20 cellular contexts compared by ENCODE assay signal in genomic region chr2:172229125-172229524, GRCh38.
DNase-seq lines count a peak whose midpoint lies in the region; ATAC-seq and TF ChIP-seq lines count a peak whose summit lies in the region.
"Had no signal": no experiment of that assay in that cellular context is flagged by ENCODE, and none has a peak within 500 bp of the region (broad histone marks: within the 10 kb centered on the region; RNA-seq: fewer than 3 reads in every experiment).

No MANE protein-coding gene starts in this region.

- no peak overlapping the region for H3K4ac ChIP-seq in trophoblast cell (ENCODE audit: low read depth, low read length)

- no peak overlapping the region for H3K9ac ChIP-seq in trophoblast cell (ENCODE audit: low read length)
- H3K9ac ChIP-seq: BLaER1 had no signal

- no peaks in the 10 kb centered on the region for H3K9me3 Mint-ChIP-seq in MCF 10A (ENCODE audit: unreplicated experiment)
- H3K9me3 Mint-ChIP-seq in activated naive CD8-positive, alpha-beta T cell treated with anti-CD3 and anti-CD28 coated beads, Interleukin-2, amount 50 U/mL, for 24 hours, result no peaks in the 10 kb centered on the region
- H3K9me3 Mint-ChIP-seq: CD8-positive, alpha-beta T cell; GM23338; IgD-negative memory B cell had no signal

- no peaks in the 10 kb centered on the region for H3K79me1 ChIP-seq in trophoblast cell (ENCODE audit: low read length)

- no peaks in the 10 kb centered on the region for H3K27me3 Mint-ChIP-seq in MCF 10A (ENCODE audit: insufficient read depth, unreplicated experiment)
- peaks cover 13% of the 10 kb centered on the region for H3K27me3 Mint-ChIP-seq in activated naive CD8-positive, alpha-beta T cell treated with anti-CD3 and anti-CD28 coated beads, Interleukin-2, amount 50 U/mL, for 24 hours

- no peak overlapping the region for H2AK5ac ChIP-seq in trophoblast cell (ENCODE audit: low read length)

- no peak overlapping the region for H4K12ac ChIP-seq in trophoblast cell (ENCODE audit: low read depth, low read length)

- H3K4me1 ChIP-seq in trophoblast cell (ENCODE audit: control insufficient read depth in 1 of 2, insufficient read depth in 2 of 2, low read length in 2 of 2), result peaks cover 13 to 14% of the 10 kb centered on the region in 2 experiments
- H3K4me1 ChIP-seq: BLaER1 had no signal

- H3K4me3 ChIP-seq in skin epidermis (no peak overlapping the region), trophoblast cell (ENCODE audit: low read depth, low read length) (no peak overlapping the region)
- H3K4me3 ChIP-seq: BLaER1, GM12878, GM23338 had no signal

- H3K23ac ChIP-seq in trophoblast cell (ENCODE audit: low read length), result no peak overlapping the region

- no peak overlapping the region for H4K91ac ChIP-seq in trophoblast cell (ENCODE audit: low read depth, low read length)

- H3K27ac Mint-ChIP-seq in MCF 10A (ENCODE audit: low read depth, unreplicated experiment), result peak overlapping the region; percentile 96
- no peak overlapping the region for H3K27ac Mint-ChIP-seq in activated naive CD8-positive, alpha-beta T cell treated with anti-CD3 and anti-CD28 coated beads, Interleukin-2, amount 50 U/mL, for 24 hours
- H3K27ac Mint-ChIP-seq: CD8-positive, alpha-beta T cell; GM23338; IgD-negative memory B cell had no signal

- H3K36me3 ChIP-seq in trophoblast cell (ENCODE audit: control insufficient read depth in 1 of 2, insufficient read depth in 2 of 2, low read length in 2 of 2), result no peaks in the 10 kb centered on the region
- H3K36me3 ChIP-seq: BLaER1 had no signal

- H3K4me2 ChIP-seq in trophoblast cell (ENCODE audit: low read length), result no peak overlapping the region
- H3K4me2 ChIP-seq: BLaER1, GM23338 had no signal

- no peak overlapping the region for H2BK12ac ChIP-seq in trophoblast cell (ENCODE audit: low read length)

- no peak overlapping the region for H3K18ac ChIP-seq in trophoblast cell (ENCODE audit: low read length)

- DNase-seq in HT-29 (ENCODE audit: low spot score) (peak; percentile 48), MCF 10A (ENCODE audit: unreplicated experiment) (no peak), left colon (no peak), putamen (ENCODE audit: low spot score) (no peak), trophoblast cell (no peak)
- no peak for DNase-seq in activated naive CD8-positive, alpha-beta T cell treated with anti-CD3 and anti-CD28 coated beads, Interleukin-2, amount 50 U/mL, for 24 hours
- DNase-seq: 8988T; CD8-positive, alpha-beta T cell; DMS79 treated with DMSO at 0.1 percent for 48 hours; NCI-H1048; NCI-H1436 treated with DMSO at 0.1 percent for 48 hours; NCI-H2029 treated with DMSO at 0.1 percent for 48 hours; NCI-H774 had no signal

- no CpG with 5 or more reads among the region's 4 CpGs for WGBS in trophoblast cell (ENCODE audit: extremely low coverage, insufficient coverage, insufficient read length)

- H4K8ac ChIP-seq in trophoblast cell (ENCODE audit: low read depth, low read length), result no peak overlapping the region

- no TSS peak for BruUV-seq in MCF 10A (replicated peaks; lab: Mats Ljungman, UMichigan)

- no peaks in the 10 kb centered on the region for H3K27me3 ChIP-seq in trophoblast cell (ENCODE audit: insufficient read depth, low read length)

- H3K27ac ChIP-seq in skin epidermis, result peak overlapping the region in 15 of 21 experiments; percentile 1 to 77 (median 39)
- H3K27ac ChIP-seq in trophoblast cell (ENCODE audit: low read depth, low read length), result no peak overlapping the region
- H3K27ac ChIP-seq: BLaER1 had no signal

- CTCF ChIA-PET in MCF 10A (lab: Yijun Ruan, JAX), result interaction anchor here (0.6 to 8.7 kb wide), 12 partner anchors 12 to 966 kb away, joined by 3 to 54 read pairs (median 5); no protein-coding TSS in a partner anchor

- H3K9me3 ChIP-seq in trophoblast cell (ENCODE audit: insufficient read depth, low read depth, low read length), result no peaks in the 10 kb centered on the region
- H3K9me3 ChIP-seq: BLaER1 had no signal

- TF ChIP-seq CTCF in MCF 10A (IDR thresholded peaks at IDR 0.05; ENCODE audit: unreplicated experiment), result no peak

- H3K14ac ChIP-seq in trophoblast cell (ENCODE audit: low read length), result no peak overlapping the region

- no peak overlapping the region for H2BK120ac ChIP-seq in trophoblast cell (ENCODE audit: insufficient read depth, low read length, poor library complexity)

- H2AFZ ChIP-seq in trophoblast cell (ENCODE audit: insufficient read depth, low read length, poor library complexity), result no peak overlapping the region

- no peak overlapping the region for H2BK5ac ChIP-seq in trophoblast cell (ENCODE audit: low read depth, low read length, poor library complexity)

- no peaks in the 10 kb centered on the region for H3K79me2 ChIP-seq in trophoblast cell (ENCODE audit: control insufficient read depth, insufficient read depth, low read length, poor library complexity)

- no peaks in the 10 kb centered on the region for H3K36me3 Mint-ChIP-seq in MCF 10A (ENCODE audit: insufficient read depth, unreplicated experiment)
- H3K36me3 Mint-ChIP-seq in activated naive CD8-positive, alpha-beta T cell treated with anti-CD3 and anti-CD28 coated beads, Interleukin-2, amount 50 U/mL, for 24 hours (ENCODE audit: low read depth), result no peaks in the 10 kb centered on the region
- H3K36me3 Mint-ChIP-seq: CD8-positive, alpha-beta T cell; IgD-negative memory B cell had no signal

- ATAC-seq in left colon, result peak; percentile 30
- no peak for ATAC-seq in GM18870 (IDR thresholded peaks at IDR 0.05; ENCODE audit: unreplicated experiment)
- no peak for ATAC-seq in activated naive CD8-positive, alpha-beta T cell treated with anti-CD3 and anti-CD28 coated beads, Interleukin-2, amount 50 U/mL, for 24 hours
- ATAC-seq: CD8-positive, alpha-beta T cell; GM12878; GM23338; HCT116 had no signal

- peak overlapping the region; percentile 41 for H3K4me3 Mint-ChIP-seq in MCF 10A (ENCODE audit: unreplicated experiment)
- no peak overlapping the region for H3K4me3 Mint-ChIP-seq in activated naive CD8-positive, alpha-beta T cell treated with anti-CD3 and anti-CD28 coated beads, Interleukin-2, amount 50 U/mL, for 24 hours
- H3K4me3 Mint-ChIP-seq: CD8-positive, alpha-beta T cell; GM23338; IgD-negative memory B cell had no signal

- intact Hi-C loops in MCF 10A (cut with micrococcal nuclease) (no loop called here), left colon (cut with DNase I, micrococcal nuclease) (no loop called here)

- POLR2A ChIA-PET in MCF 10A (lab: Yijun Ruan, JAX), result interaction anchor here (0.6 to 9.5 kb wide), 22 partner anchors 8 to 795 kb away, joined by 3 to 245 read pairs (median 33); partner anchors contain the start of genes ITGA6 and METTL8

- H3K4me1 Mint-ChIP-seq in MCF 10A (ENCODE audit: insufficient read depth, unreplicated experiment), result peaks cover 64% of the 10 kb centered on the region
- peaks cover 9% of the 10 kb centered on the region for H3K4me1 Mint-ChIP-seq in activated naive CD8-positive, alpha-beta T cell treated with anti-CD3 and anti-CD28 coated beads, Interleukin-2, amount 50 U/mL, for 24 hours
